8 cellular contexts compared by ENCODE assay signal in the genomic region with DNA sequence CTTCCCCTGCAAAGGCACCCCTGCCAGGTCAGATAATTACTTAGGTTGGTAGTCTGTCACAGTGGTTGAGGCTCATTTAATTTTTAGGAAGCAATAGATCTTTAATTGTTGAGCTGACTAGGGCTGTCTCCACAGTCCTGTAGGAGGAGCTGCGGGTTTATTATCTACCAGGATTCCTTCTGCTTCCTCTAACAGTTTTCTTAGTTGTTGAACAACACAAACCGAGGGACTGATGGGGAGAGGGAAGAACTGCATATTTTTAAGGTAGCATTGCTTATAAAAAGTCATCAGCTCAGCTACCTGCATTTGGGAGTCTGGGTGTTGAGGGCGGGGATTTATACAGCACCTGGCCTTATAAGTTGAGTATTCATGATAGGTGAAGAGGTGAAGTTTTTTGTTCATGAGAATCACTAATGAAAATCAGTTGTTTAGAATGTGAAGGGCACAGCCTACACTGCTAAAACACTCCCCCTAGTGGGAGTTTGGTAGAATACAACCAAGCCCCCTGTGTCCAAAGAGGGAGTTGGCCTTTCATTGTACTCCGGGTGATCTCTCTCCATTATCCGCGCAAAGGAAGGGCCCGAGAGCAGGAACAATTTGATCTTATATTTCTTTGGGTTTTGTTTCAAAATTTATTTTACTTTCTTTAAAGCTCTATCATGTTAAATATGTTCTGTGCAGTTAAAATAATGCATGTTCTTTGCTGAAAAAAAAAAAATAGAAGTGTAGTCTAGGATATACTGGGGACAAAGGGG.
DNase-seq lines count a peak whose midpoint lies in the region; ATAC-seq, FAIRE-seq and TF ChIP-seq lines count a peak whose summit lies in the region.

No MANE protein-coding gene starts in this region.

- H3K79me2 ChIP-seq in GM12878 (ENCODE audit: control insufficient read depth, insufficient read depth, low read length), result peaks cover 14% of the 10 kb centered on the region

- POLR2A ChIA-PET in GM12878 (lab: Charles Lee), result no interaction called here

- FAIRE-seq in A204.1 (lab: Jason Lieb, UNC), result peak; percentile 9
- peak; percentile 59 for FAIRE-seq in GM12878 (lab: Jason Lieb, UNC)

- H3K9me3 ChIP-seq in GM12878 (replicated peaks; ENCODE audit: control insufficient read depth, insufficient read depth, low read length), result no peaks in the 10 kb centered on the region; the same call in 2 of the 3 replicates

- H3K9ac ChIP-seq in GM12878 (ENCODE audit: control insufficient read depth, insufficient read depth, low read length), result peak overlapping the region; percentile 39; the same call in 1 of the 2 replicates

- peak; percentile 94 for TF ChIP-seq RAD21 in GM12878 (IDR thresholded peaks at IDR 0.05; ENCODE audit: insufficient read depth, low read depth, low read length)

- TF ChIP-seq CTCF in GM10266 (IDR thresholded peaks at IDR 0.05; ENCODE audit: control insufficient read depth, insufficient read depth, low read depth, missing control alignments) (peak; percentile 77), LNCAP (IDR thresholded peaks at IDR 0.05) (peak; percentile 79), GM12878 (IDR thresholded peaks at IDR 0.05 in 2 of 3, conservative IDR thresholded peaks at IDR 0.05 in 1 of 3; ENCODE audit: control insufficient read depth in 2 of 3, extremely low read depth in 1 of 3, insufficient read depth in 1 of 3, low read depth in 3 of 3, low read length in 3 of 3) (peak; percentile 86 to 90 (median 88))

- 16% methylated on average over 7 of the region's 7 CpGs for WGBS in GM12878 (ENCODE audit: insufficient coverage, insufficient replicate concordance, low lambda C conversion rate, missing lambda C conversion rate)

- no peak for TF ChIP-seq EP300 in GM12878 (IDR thresholded peaks at IDR 0.05; ENCODE audit: borderline replicate concordance in 1 of 2, control insufficient read depth in 1 of 2, low read depth in 2 of 2, low read length in 2 of 2)

- no TSS peak for BruUV-seq in GM12878 (replicated peaks; lab: Mats Ljungman, UMichigan)

- intact Hi-C loops in GM12878 (cut with micrococcal nuclease; ENCODE audit: unreplicated experiment), result loop anchor here (2.0 to 5.0 kb wide), 4 partner anchors 157 to 567 kb away; no protein-coding TSS in a partner anchor

- H4K20me1 ChIP-seq in GM12878 (ENCODE audit: control insufficient read depth, insufficient read depth), result no peaks in the 10 kb centered on the region; the same call in none of the 2 replicates

- H3K4me3 ChIP-seq in GM12878 (no peak overlapping the region), skin epidermis (no peak overlapping the region)

- ATAC-seq in GM12878 (peak; percentile 71), HG03460 (IDR thresholded peaks at IDR 0.05; ENCODE audit: unreplicated experiment) (no peak)

- DNase-seq in GM10266 (ENCODE audit: extremely low spot score) (peak; percentile 81), SIG-M5 (lab: John Stamatoyannopoulos, UW) (peak; percentile 10), GM12878 (ENCODE audit: low read depth, low spot score) (no peak), hippocampal formation (lab: John Stamatoyannopoulos, UW) (peak; percentile 39 to 49)

- H2AFZ ChIP-seq in GM12878 (ENCODE audit: control insufficient read depth, low read depth, low read length), result no peak overlapping the region

- no peaks in the 10 kb centered on the region for H3K27me3 ChIP-seq in GM12878 (replicated peaks in 1 of 2; ENCODE audit: control insufficient read depth in 2 of 2, insufficient read depth in 2 of 2, low read length in 1 of 2)

- RAD21 ChIA-PET in GM12878 (lab: Charles Lee; ENCODE audit: unreplicated experiment), result interaction anchor here (0.5 to 4.6 kb wide), 17 partner anchors 8 to 566 kb away, joined by 3 to 33 read pairs (median 4); no protein-coding TSS in a partner anchor

- H3K4me1 ChIP-seq in GM12878 (ENCODE audit: control insufficient read depth, insufficient read depth, low read length), result peaks cover 35% of the 10 kb centered on the region

- SMC1A ChIA-PET in GM12878 (lab: Charles Lee; ENCODE audit: uncharacterized antibody, unreplicated experiment), result interaction anchor here (0.7 to 4.1 kb wide), 39 partner anchors 9 to 1681 kb away, joined by 3 to 33 read pairs (median 4); no protein-coding TSS in a partner anchor

- in situ Hi-C loops in GM12878 (cut with MboI), result loop anchor here (5.0 kb wide), 1 partner anchor 566 kb away; no protein-coding TSS in a partner anchor

- peaks cover 34 to 52% of the 10 kb centered on the region in 2 experiments for H3K36me3 ChIP-seq in GM12878 (ENCODE audit: control insufficient read depth in 2 of 2, insufficient read depth in 2 of 2, low read length in 1 of 2)

- H3K4me2 ChIP-seq in GM12878 (ENCODE audit: control insufficient read depth, insufficient read depth), result 0 out of 2 replicates have a peak overlapping the region, but pooled peaks have one; percentile 14

- TF ChIP-seq POLR2A in GM12878 (IDR thresholded peaks at IDR 0.05; ENCODE audit: low read depth, low read length), result no peak

- H3K27ac ChIP-seq in GM12878 (ENCODE audit: control insufficient read depth, insufficient read depth) (peak overlapping the region; percentile 42), skin epidermis (peak overlapping the region in 18 of 21 experiments; percentile 1 to 74 (median 56))

- CTCF ChIA-PET in GM12878 (lab: Yijun Ruan, JAX), result interaction anchor here (0.6 to 4.6 kb wide), 48 partner anchors 8 to 687 kb away, joined by 3 to 40 read pairs (median 4); no protein-coding TSS in a partner anchor

TF ChIP-seq in GM12878, 131 proteins besides CTCF, POLR2A, EP300 and RAD21 (continues in another document):
- TF ChIP-seq SPI1 (IDR thresholded peaks at IDR 0.05; ENCODE audit: borderline replicate concordance, insufficient read depth, low read depth, low read length), result no peak
- TF ChIP-seq BCL11A (IDR thresholded peaks at IDR 0.05; ENCODE audit: low read depth, low read length), result no peak
- 0 out of 3 replicates have a peak, but pooled peaks have one; percentile 24 for TF ChIP-seq POU2F2 (IDR thresholded peaks at IDR 0.05; ENCODE audit: borderline replicate concordance, low read depth, low read length)
- TF ChIP-seq, protein P1, sequence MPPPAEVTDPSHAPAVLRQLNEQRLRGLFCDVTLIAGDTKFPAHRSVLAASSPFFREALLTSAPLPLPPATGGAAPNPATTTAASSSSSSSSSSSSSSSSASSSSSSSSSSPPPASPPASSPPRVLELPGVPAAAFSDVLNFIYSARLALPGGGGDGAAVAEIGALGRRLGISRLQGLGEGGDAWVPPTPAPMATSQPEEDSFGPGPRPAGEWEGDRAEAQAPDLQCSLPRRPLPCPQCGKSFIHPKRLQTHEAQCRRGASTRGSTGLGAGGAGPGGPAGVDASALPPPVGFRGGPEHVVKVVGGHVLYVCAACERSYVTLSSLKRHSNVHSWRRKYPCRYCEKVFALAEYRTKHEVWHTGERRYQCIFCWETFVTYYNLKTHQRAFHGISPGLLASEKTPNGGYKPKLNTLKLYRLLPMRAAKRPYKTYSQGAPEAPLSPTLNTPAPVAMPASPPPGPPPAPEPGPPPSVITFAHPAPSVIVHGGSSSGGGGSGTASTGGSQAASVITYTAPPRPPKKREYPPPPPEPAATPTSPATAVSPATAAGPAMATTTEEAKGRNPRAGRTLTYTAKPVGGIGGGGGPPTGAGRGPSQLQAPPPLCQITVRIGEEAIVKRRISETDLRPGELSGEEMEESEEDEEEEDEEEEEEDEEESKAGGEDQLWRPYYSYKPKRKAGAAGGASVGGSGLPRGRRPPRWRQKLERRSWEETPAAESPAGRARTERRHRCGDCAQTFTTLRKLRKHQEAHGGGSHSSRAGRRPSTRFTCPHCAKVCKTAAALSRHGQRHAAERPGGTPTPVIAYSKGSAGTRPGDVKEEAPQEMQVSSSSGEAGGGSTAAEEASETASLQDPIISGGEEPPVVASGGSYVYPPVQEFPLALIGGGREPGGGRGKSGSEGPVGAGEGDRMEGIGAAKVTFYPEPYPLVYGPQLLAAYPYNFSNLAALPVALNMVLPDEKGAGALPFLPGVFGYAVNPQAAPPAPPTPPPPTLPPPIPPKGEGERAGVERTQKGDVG (CRISPR knock-in tag; IDR thresholded peaks at IDR 0.05), result no peak
- TF ChIP-seq PML (IDR thresholded peaks at IDR 0.05; ENCODE audit: low read length), result no peak
- no peak for TF ChIP-seq POLR2AphosphoS5 (IDR thresholded peaks at IDR 0.05; ENCODE audit: low read length)
- TF ChIP-seq BMI1 (IDR thresholded peaks at IDR 0.05; ENCODE audit: borderline replicate concordance), result no peak
- TF ChIP-seq SP1 (IDR thresholded peaks at IDR 0.05; ENCODE audit: low read depth, low read length), result no peak
- no peak for TF ChIP-seq CHD4 (IDR thresholded peaks at IDR 0.05)
- no peak for TF ChIP-seq YY1 (IDR thresholded peaks at IDR 0.05; ENCODE audit: low read depth, low read length)
- TF ChIP-seq SMC3 (IDR thresholded peaks at IDR 0.05; ENCODE audit: borderline replicate concordance, low read length), result peak; percentile 87
- TF ChIP-seq SRF (IDR thresholded peaks at IDR 0.05; ENCODE audit: low read depth in 2 of 2, low read length in 2 of 2), result no peak
- 0 out of 2 replicates have a peak, but pooled peaks have one; percentile 14 for TF ChIP-seq IKZF1 (conservative IDR thresholded peaks at IDR 0.05)
- TF ChIP-seq, protein P2, sequence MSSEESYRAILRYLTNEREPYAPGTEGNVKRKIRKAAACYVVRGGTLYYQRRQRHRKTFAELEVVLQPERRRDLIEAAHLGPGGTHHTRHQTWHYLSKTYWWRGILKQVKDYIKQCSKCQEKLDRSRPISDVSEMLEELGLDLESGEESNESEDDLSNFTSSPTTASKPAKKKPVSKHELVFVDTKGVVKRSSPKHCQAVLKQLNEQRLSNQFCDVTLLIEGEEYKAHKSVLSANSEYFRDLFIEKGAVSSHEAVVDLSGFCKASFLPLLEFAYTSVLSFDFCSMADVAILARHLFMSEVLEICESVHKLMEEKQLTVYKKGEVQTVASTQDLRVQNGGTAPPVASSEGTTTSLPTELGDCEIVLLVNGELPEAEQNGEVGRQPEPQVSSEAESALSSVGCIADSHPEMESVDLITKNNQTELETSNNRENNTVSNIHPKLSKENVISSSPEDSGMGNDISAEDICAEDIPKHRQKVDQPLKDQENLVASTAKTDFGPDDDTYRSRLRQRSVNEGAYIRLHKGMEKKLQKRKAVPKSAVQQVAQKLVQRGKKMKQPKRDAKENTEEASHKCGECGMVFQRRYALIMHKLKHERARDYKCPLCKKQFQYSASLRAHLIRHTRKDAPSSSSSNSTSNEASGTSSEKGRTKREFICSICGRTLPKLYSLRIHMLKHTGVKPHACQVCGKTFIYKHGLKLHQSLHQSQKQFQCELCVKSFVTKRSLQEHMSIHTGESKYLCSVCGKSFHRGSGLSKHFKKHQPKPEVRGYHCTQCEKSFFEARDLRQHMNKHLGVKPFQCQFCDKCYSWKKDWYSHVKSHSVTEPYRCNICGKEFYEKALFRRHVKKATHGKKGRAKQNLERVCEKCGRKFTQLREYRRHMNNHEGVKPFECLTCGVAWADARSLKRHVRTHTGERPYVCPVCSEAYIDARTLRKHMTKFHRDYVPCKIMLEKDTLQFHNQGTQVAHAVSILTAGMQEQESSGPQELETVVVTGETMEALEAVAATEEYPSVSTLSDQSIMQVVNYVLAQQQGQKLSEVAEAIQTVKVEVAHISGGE (CRISPR knock-in tag; IDR thresholded peaks at IDR 0.05), result no peak
- no peak for TF ChIP-seq EZH2 (IDR thresholded peaks at IDR 0.05; ENCODE audit: borderline replicate concordance, control insufficient read depth, low read depth, low read length)
